In the genomic region with DNA sequence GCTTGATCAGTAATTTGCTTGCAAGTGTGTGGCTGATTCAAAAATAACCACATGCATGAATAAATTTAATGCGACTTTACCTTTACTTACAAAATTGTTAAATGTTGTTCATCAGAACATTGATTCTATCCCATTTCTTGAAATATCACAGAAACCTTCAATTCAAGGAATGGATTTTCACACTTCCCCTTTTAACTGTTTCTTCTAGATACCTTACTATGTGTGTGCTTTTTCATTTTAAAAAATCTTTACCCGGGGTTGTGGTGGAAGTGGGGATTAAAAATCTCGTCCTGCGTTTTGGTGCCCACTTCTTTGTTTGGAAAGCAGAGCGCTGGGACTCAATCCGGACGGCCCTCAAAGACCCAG, we compare ENCODE assay signal across 9 cellular contexts. TPM values are rescaled to one million over a fixed set of nuclear protein-coding genes. Genes with fewer than 3 reads are reported as not detected.
A peak's percentile ranks its signal among the peaks of the same experiment; 100 is the strongest.
DNase-seq lines count a peak whose midpoint lies in the region; ATAC-seq and TF ChIP-seq lines count a peak whose summit lies in the region.
"Had no signal": no experiment of that assay in that cellular context is flagged by ENCODE, and none has a peak within 500 bp of the region (broad histone marks: within the 10 kb centered on the region; RNA-seq: fewer than 3 reads in every experiment).

No MANE protein-coding gene starts in this region.

- no peak overlapping the region for H3K4me2 ChIP-seq in mesendoderm (ENCODE audit: low read length)

- no peak overlapping the region for H2BK5ac ChIP-seq in mesendoderm (ENCODE audit: low read length)

- H3K4me3 ChIP-seq in heart left ventricle = peak overlapping the region; percentile 24 to 74 (median 64)
- H3K4me3 ChIP-seq in astrocyte of the cerebellum (ENCODE audit: low read depth, low read length) = peak overlapping the region; percentile 59
- H3K4me3 ChIP-seq in mesendoderm (ENCODE audit: low read length) = no peak overlapping the region
- H3K4me3 ChIP-seq in upper lobe of right lung = peak overlapping the region; percentile 59
- no peak overlapping the region for H3K4me3 ChIP-seq in Caco-2 (ENCODE audit: low read depth, low read length)

- H3K79me2 ChIP-seq in mesendoderm (ENCODE audit: control insufficient read depth, insufficient read depth, low read length) = no peaks in the 10 kb centered on the region

- ATAC-seq in heart left ventricle (no peak), Right ventricle myocardium inferior (no peak), upper lobe of right lung (no peak)
- ATAC-seq: CD8-positive, alpha-beta T cell had no signal

- no peaks in the 10 kb centered on the region for H3K27me3 ChIP-seq in heart left ventricle
- H3K27me3 ChIP-seq in mesendoderm (ENCODE audit: insufficient read depth, low read length, poor library complexity) = no peaks in the 10 kb centered on the region
- no peaks in the 10 kb centered on the region for H3K27me3 ChIP-seq in upper lobe of right lung
- H3K27me3 ChIP-seq in Caco-2 (replicated peaks; ENCODE audit: control insufficient read depth, insufficient read depth, low read length) = peaks cover 1% of the 10 kb centered on the region; the same call in 1 of the 2 replicates

- no peak overlapping the region for H2AK5ac ChIP-seq in mesendoderm (ENCODE audit: low read length)

- peak overlapping the region; percentile 48 to 92 (median 90) for H3K27ac ChIP-seq in heart left ventricle
- H3K27ac ChIP-seq in mesendoderm (ENCODE audit: low read depth, low read length) = no peak overlapping the region
- peak overlapping the region; percentile 82 for H3K27ac ChIP-seq in upper lobe of right lung

- H3K4ac ChIP-seq in mesendoderm (ENCODE audit: low read depth, low read length) = no peak overlapping the region

- H4K8ac ChIP-seq in mesendoderm (ENCODE audit: low read depth, low read length) = no peak overlapping the region

- in situ Hi-C loops in astrocyte of the cerebellum (cut with HindIII; ENCODE audit: low sequenced_read_pairs) = no loop called here
- in situ Hi-C loops in ACHN (cut with HindIII; ENCODE audit: low pct_ligation_motif_present, low pct_unique_long_range_greater_than_20kb, low sequenced_read_pairs) = no loop called here

- no peak overlapping the region for H2BK120ac ChIP-seq in mesendoderm (ENCODE audit: low read depth, low read length)

- WGBS in heart left ventricle, 4 donors = 27 to 39% (median 33%) methylated on average over 7 of the region's 7 CpGs
- no CpG with 5 or more reads among the region's 7 CpGs for WGBS in mesendoderm (ENCODE audit: extremely low coverage, insufficient coverage, low lambda C conversion rate)

- no TSS peak for BruUV-seq in Caco-2 (replicated peaks; lab: Mats Ljungman, UMichigan)

- H3K9ac ChIP-seq in mesendoderm (ENCODE audit: low read length) = peak overlapping the region; percentile 1

- DNase-seq in heart left ventricle (no peak), Right ventricle myocardium inferior (ENCODE audit: missing footprints) (no peak), astrocyte of the cerebellum (ENCODE audit: low read depth) (no peak), mesendoderm (no peak), upper lobe of right lung (no peak), Caco-2 (no peak), ACHN (no peak), NCI-H1436 (lab: John Stamatoyannopoulos, UW) (no peak)
- DNase-seq: CD8-positive, alpha-beta T cell had no signal

- H3K18ac ChIP-seq in mesendoderm (ENCODE audit: low read length) = no peak overlapping the region

- CTCF ChIA-PET in Caco-2 (lab: Charles Lee) = no interaction called here

- H3K9me3 ChIP-seq in heart left ventricle = no peaks in the 10 kb centered on the region
- no peaks in the 10 kb centered on the region for H3K9me3 ChIP-seq in upper lobe of right lung
- no peaks in the 10 kb centered on the region for H3K9me3 ChIP-seq in Caco-2

- no peaks in the 10 kb centered on the region for H3K79me1 ChIP-seq in mesendoderm (ENCODE audit: low read length)

- H3K4me1 Mint-ChIP-seq in Caco-2 (ENCODE audit: low read depth, unreplicated experiment) = no peaks in the 10 kb centered on the region

- H3K36me3 ChIP-seq in heart left ventricle (no peaks in the 10 kb centered on the region), mesendoderm (ENCODE audit: control insufficient read depth, insufficient read depth, low read length) (no peaks in the 10 kb centered on the region), upper lobe of right lung (no peaks in the 10 kb centered on the region), Caco-2 (ENCODE audit: control insufficient read depth, insufficient read depth, low read length) (no peaks in the 10 kb centered on the region)

- H3K36me3 Mint-ChIP-seq in Caco-2 (ENCODE audit: insufficient read depth, unreplicated experiment) = no peaks in the 10 kb centered on the region
- H3K36me3 Mint-ChIP-seq: CD8-positive, alpha-beta T cell had no signal

- intact Hi-C loops in heart left ventricle (cut with DNase I) = loop anchor here in 6 of 10 donors (2.0 to 10.0 kb wide), 8 partner anchors 54 to 1376 kb away; no protein-coding TSS in a partner anchor
- intact Hi-C loops in Right ventricle myocardium inferior (cut with DNase I) = loop anchor here (5.0 kb wide), 1 partner anchor 154 kb away; no protein-coding TSS in a partner anchor
- intact Hi-C loops in upper lobe of right lung (cut with DNase I) = no loop called here
- intact Hi-C loops in Caco-2 (cut with micrococcal nuclease; ENCODE audit: unreplicated experiment) = no loop called here

- H3K4me3 Mint-ChIP-seq in Caco-2 (ENCODE audit: unreplicated experiment) = no peak overlapping the region

- H4K5ac ChIP-seq in mesendoderm (ENCODE audit: low read length) = no peak overlapping the region

- no peak overlapping the region for H3K56ac ChIP-seq in mesendoderm (ENCODE audit: low read length)

- POLR2A ChIA-PET in Caco-2 (lab: Charles Lee) = no interaction called here

- H3K4me1 ChIP-seq in heart left ventricle (peaks cover 0 to 60% (median 32%) of the 10 kb centered on the region in 12 donors), mesendoderm (ENCODE audit: control insufficient read depth, low read depth, low read length) (no peaks in the 10 kb centered on the region), upper lobe of right lung (peaks cover 15% of the 10 kb centered on the region), Caco-2 (peaks cover 11% of the 10 kb centered on the region)

- H3K27me3 Mint-ChIP-seq in Caco-2 (ENCODE audit: insufficient read depth, unreplicated experiment) = no peaks in the 10 kb centered on the region

- TF ChIP-seq POLR2A in heart left ventricle (IDR thresholded peaks at IDR 0.05) = no peak

- TF ChIP-seq CTCF in heart left ventricle (IDR thresholded peaks at IDR 0.05) = no peak
- TF ChIP-seq CTCF in astrocyte of the cerebellum (IDR thresholded peaks at IDR 0.05; ENCODE audit: low read depth, low read length, missing control alignments) = no peak
- TF ChIP-seq CTCF in upper lobe of right lung (IDR thresholded peaks at IDR 0.05) = no peak
- TF ChIP-seq CTCF in Caco-2 (IDR thresholded peaks at IDR 0.05; ENCODE audit: insufficient read depth in 1 of 2, low read depth in 1 of 2, low read length in 1 of 2, severe bottlenecking in 1 of 2, unreplicated experiment in 1 of 2) = no peak

- H3K23ac ChIP-seq in mesendoderm (ENCODE audit: low read length) = no peak overlapping the region

- H3K9me3 Mint-ChIP-seq in Caco-2 (ENCODE audit: unreplicated experiment) = no peaks in the 10 kb centered on the region
- H3K9me3 Mint-ChIP-seq: CD8-positive, alpha-beta T cell had no signal

- no peak overlapping the region for H3K27ac Mint-ChIP-seq in Caco-2 (ENCODE audit: unreplicated experiment)
- H3K27ac Mint-ChIP-seq: CD8-positive, alpha-beta T cell had no signal

- no peak overlapping the region for H2BK15ac ChIP-seq in mesendoderm (replicated peaks; ENCODE audit: low read depth)

RNA-seq across cellular contexts. Expression of gene MEF2C, which starts 5.8 kb away (rescaled TPM):
- total RNA-seq in heart left ventricle (10 to 100 TPM; 36.8 to 98.5 (median 58.6) TPM), Right ventricle myocardium inferior (46.7 TPM), upper lobe of right lung (51.4 TPM), Caco-2 (2022) (1.5 and 1.9 TPM in 2 replicates)
- 10 to 100 TPM; 15.5 to 18.3 TPM for polyA plus RNA-seq in heart left ventricle
- polyA plus RNA-seq in mesendoderm (2013, experiment 1 of 2) = 0.60 TPM
- 0.25 TPM for polyA plus RNA-seq in mesendoderm (2013, experiment 2 of 2)

Comparison
In these comparisons a context has a peak if more than half of its experiments do, and no peak if none do; other contexts are left out.
1. H3K4me3 ChIP-seq: peak in heart left ventricle (12 of 12), astrocyte of the cerebellum (single experiment) and upper lobe of right lung (single experiment); none in mesendoderm (single experiment) and Caco-2 (single experiment).
2. RNA of gene MEF2C, which starts 5.8 kb away (total RNA-seq): 36.8 to 98.5 TPM in heart left ventricle, 51.4 TPM in upper lobe of right lung (single experiment) and 46.7 TPM in Right ventricle myocardium inferior (single experiment); 1.5 to 1.9 TPM in Caco-2; every median in the first group is over 10 times any median in the second.
3. intact Hi-C loops: an anchor here in heart left ventricle (2.0 to 10.0 kb wide) and Right ventricle myocardium inferior (5.0 kb wide); none called in upper lobe of right lung and Caco-2.